8 cellular contexts compared by ENCODE assay signal in the genomic region with DNA sequence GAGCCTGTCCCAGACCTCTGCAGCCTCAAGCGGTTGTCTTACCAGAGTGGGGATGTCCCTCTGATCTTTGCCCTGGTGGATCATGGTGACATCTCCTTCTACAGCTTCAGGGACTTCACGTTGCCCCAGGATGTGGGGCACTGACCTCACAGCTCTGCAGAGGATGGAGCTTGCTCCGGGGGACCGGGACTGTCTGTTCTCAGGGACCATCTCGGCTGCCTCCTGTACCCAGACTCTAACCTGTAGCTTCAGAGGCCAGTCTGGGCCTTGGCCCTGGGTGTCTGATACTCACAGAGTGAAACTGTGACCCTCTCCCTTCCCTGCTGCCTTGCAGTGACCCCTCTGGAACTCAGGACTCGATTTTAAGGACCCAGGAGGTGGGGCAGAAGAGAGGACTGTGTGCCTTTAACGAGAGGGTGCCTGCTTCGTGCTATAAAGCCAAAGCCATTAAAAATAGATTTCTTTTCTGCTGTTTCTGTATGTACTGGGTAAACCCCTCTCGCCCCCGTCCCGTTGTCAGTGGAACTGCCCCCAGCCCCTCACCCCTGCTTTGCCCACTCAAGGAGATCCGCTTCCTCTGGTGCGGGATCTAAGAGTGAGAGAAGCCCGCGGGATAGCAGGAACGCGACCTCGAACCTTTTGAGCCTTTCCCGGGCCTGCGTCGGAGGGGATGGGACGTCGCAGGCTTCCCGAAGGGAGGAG. TPM values are rescaled to one million over a fixed set of nuclear protein-coding genes. Genes with fewer than 3 reads are reported as not detected.
DNase-seq lines count a peak whose midpoint lies in the region; ATAC-seq, FAIRE-seq and TF ChIP-seq lines count a peak whose summit lies in the region.

No MANE protein-coding gene starts in this region.

- H3K4me2 ChIP-seq in PC-9 (peak overlapping the region; percentile 93), endothelial cell of umbilical vein (ENCODE audit: insufficient read depth, low read length) (peak overlapping the region; percentile 72), neural progenitor cell (peak overlapping the region; percentile 97)

- peaks cover 21% of the 10 kb centered on the region for H3K4me1 ChIP-seq in PC-9 (replicated peaks; ENCODE audit: insufficient read depth)
- peaks cover 7% of the 10 kb centered on the region for H3K4me1 ChIP-seq in endothelial cell of umbilical vein (ENCODE audit: control insufficient read depth, extremely low read depth, insufficient read depth, low read length)
- H3K4me1 ChIP-seq in neural progenitor cell: peaks cover 7% of the 10 kb centered on the region

- H3F3A ChIP-seq in PC-9 (ENCODE audit: insufficient read depth, low read depth): peaks cover 21% of the 10 kb centered on the region; the same call in 1 of the 2 replicates
- H3F3A ChIP-seq in neural progenitor cell (ENCODE audit: low read depth): peaks cover 33% of the 10 kb centered on the region

- POLR2A ChIA-PET in PC-9 (lab: Charles Lee; ENCODE audit: unreplicated experiment): interaction anchor here (0.8 to 2.5 kb wide), 2 partner anchors 25 to 256 kb away, joined by 31 to 35 read pairs; no protein-coding TSS in a partner anchor
- POLR2A ChIA-PET in endothelial cell of umbilical vein (lab: Charles Lee): no interaction called here

- H3K27ac ChIP-seq in PC-9 (no peak overlapping the region), endothelial cell of umbilical vein (ENCODE audit: insufficient read depth, low read depth, low read length) (no peak overlapping the region), neural progenitor cell (no peak overlapping the region)

- H2AFZ ChIP-seq in PC-9 (peak overlapping the region; percentile 99; the same call in 1 of the 2 replicates), endothelial cell of umbilical vein (ENCODE audit: low read depth, low read length) (peak overlapping the region; percentile 84), neural progenitor cell (replicated peaks) (peak overlapping the region; percentile 66)

- H3K79me2 ChIP-seq in PC-9 (ENCODE audit: low read depth) (peaks cover 30% of the 10 kb centered on the region), endothelial cell of umbilical vein (ENCODE audit: control insufficient read depth, insufficient read depth, low read length) (no peaks in the 10 kb centered on the region), neural progenitor cell (ENCODE audit: low read depth) (peaks cover 32% of the 10 kb centered on the region)

- CTCF ChIA-PET in PC-9 (lab: Charles Lee): interaction anchor here (0.6 to 0.7 kb wide), 5 partner anchors 110 to 1212 kb away, joined by 3 to 12 read pairs (median 3); a partner anchor contains a TSS
- CTCF ChIA-PET in endothelial cell of umbilical vein (lab: Charles Lee): interaction anchor here (1.5 to 1.8 kb wide), 2 partner anchors 8 to 17 kb away, joined by 6 to 13 read pairs; a partner anchor contains a TSS

- BruUV-seq in PC-9 (replicated peaks; lab: Mats Ljungman, UMichigan) (no TSS peak), endothelial cell of umbilical vein (replicated peaks; lab: Mats Ljungman, UMichigan) (no TSS peak)

- ATAC-seq in HG03175 (IDR thresholded peaks at IDR 0.05; ENCODE audit: unreplicated experiment) (no peak), GM18868 (IDR thresholded peaks at IDR 0.05; ENCODE audit: unreplicated experiment) (no peak)

- H3K9me3 Mint-ChIP-seq in CD14-positive monocyte: peaks cover 0 to 6% (median 0%) of the 10 kb centered on the region in 7 donors
- H3K9me3 Mint-ChIP-seq in neural progenitor cell: no peaks in the 10 kb centered on the region

- H3K27ac Mint-ChIP-seq in CD14-positive monocyte (peak overlapping the region in 1 of 7 donors; percentile 50), neural progenitor cell (no peak overlapping the region)

- H3K4me3 Mint-ChIP-seq in CD14-positive monocyte: peak overlapping the region; percentile 67 to 75
- H3K4me3 Mint-ChIP-seq in neural progenitor cell: peak overlapping the region; percentile 75

- H3K27me3 Mint-ChIP-seq in CD14-positive monocyte (ENCODE audit: low read depth in 3 of 3): peaks cover 14 to 25% (median 20%) of the 10 kb centered on the region in 3 donors
- H3K27me3 Mint-ChIP-seq in neural progenitor cell (ENCODE audit: insufficient read depth, low read depth): peaks cover 19% of the 10 kb centered on the region

- no peak overlapping the region for H3K9ac ChIP-seq in endothelial cell of umbilical vein (replicated peaks; ENCODE audit: extremely low read depth, insufficient read depth, low read length)
- H3K9ac ChIP-seq in neural progenitor cell: no peak overlapping the region

- peaks cover 17% of the 10 kb centered on the region for H3K4me1 Mint-ChIP-seq in CD14-positive monocyte
- H3K4me1 Mint-ChIP-seq in neural progenitor cell: peaks cover 12% of the 10 kb centered on the region

- peak; percentile 28 for FAIRE-seq in endothelial cell of umbilical vein (lab: Jason Lieb, UNC)

- H3K9me1 ChIP-seq in endothelial cell of umbilical vein (replicated peaks; ENCODE audit: control insufficient read depth, extremely low read depth, insufficient read depth, low read length): no peaks in the 10 kb centered on the region

- H3K36me3 Mint-ChIP-seq in CD14-positive monocyte: peaks cover 12 to 16% of the 10 kb centered on the region in 2 donors
- peaks cover 12% of the 10 kb centered on the region for H3K36me3 Mint-ChIP-seq in neural progenitor cell

- H3K27me3 ChIP-seq in PC-9 (ENCODE audit: insufficient read depth, low read depth) (no peaks in the 10 kb centered on the region), endothelial cell of umbilical vein (ENCODE audit: control insufficient read depth in 2 of 2, insufficient read depth in 2 of 2, low read length in 2 of 2) (no peaks in the 10 kb centered on the region), neural progenitor cell (no peaks in the 10 kb centered on the region)

- H3K9me3 ChIP-seq in PC-9 (ENCODE audit: insufficient read depth, low read depth) (no peaks in the 10 kb centered on the region), endothelial cell of umbilical vein (replicated peaks; ENCODE audit: control insufficient read depth, insufficient read depth, low read length) (no peaks in the 10 kb centered on the region), neural progenitor cell (ENCODE audit: low read depth) (no peaks in the 10 kb centered on the region)

- DNase-seq in CD14-positive monocyte (ENCODE audit: low spot score) (no peak), PC-9 (no peak), endothelial cell of umbilical vein (ENCODE audit: low read depth, low spot score) (no peak), neural progenitor cell (ENCODE audit: low spot score) (no peak), NK-92 (lab: John Stamatoyannopoulos, UW; ENCODE audit: unreplicated experiment) (no peak)
- DNase-seq in stimulated activated CD4-positive, alpha-beta T cell treated with anti-CD3 and anti-CD28 coated beads, Interleukin-4, amount 100 ng/mL, for 4 hours: no peak

- H3K36me3 ChIP-seq in PC-9 (ENCODE audit: low read depth): 0 out of 2 replicates have a peak, but pooled peaks cover 3% of the 10 kb centered on the region
- H3K36me3 ChIP-seq in endothelial cell of umbilical vein (ENCODE audit: control insufficient read depth in 2 of 2, extremely low read depth in 1 of 2, insufficient read depth in 2 of 2, low read length in 2 of 2): peaks cover 0 to 2% of the 10 kb centered on the region in 2 experiments
- no peaks in the 10 kb centered on the region for H3K36me3 ChIP-seq in neural progenitor cell

- dilution Hi-C loops in endothelial cell of umbilical vein (cut with MboI; ENCODE audit: extremely low pct_ligation_motif_present, low sequenced_read_pairs): no loop called here

- intact Hi-C loops in CD14-positive monocyte (cut with micrococcal nuclease): no loop called here
- intact Hi-C loops in PC-9 (cut with micrococcal nuclease; ENCODE audit: unreplicated experiment): loop anchor here (2.0 kb wide), 1 partner anchor 64 kb away; no protein-coding TSS in a partner anchor
- intact Hi-C loops in endothelial cell of umbilical vein (cut with micrococcal nuclease): loop anchor here (1.0 to 2.0 kb wide), 3 partner anchors 8 to 98 kb away; a partner anchor contains a TSS

- no peak for TF ChIP-seq POLR2A in endothelial cell of umbilical vein (IDR thresholded peaks at IDR 0.05; ENCODE audit: low read depth, low read length)

- TF ChIP-seq CTCF in CD14-positive monocyte (IDR thresholded peaks at IDR 0.05): no peak
- TF ChIP-seq CTCF in PC-9 (conservative IDR thresholded peaks at IDR 0.05): no peak
- no peak for TF ChIP-seq CTCF in endothelial cell of umbilical vein (IDR thresholded peaks at IDR 0.05; ENCODE audit: extremely low read depth in 1 of 2, insufficient read depth in 1 of 2, low read depth in 1 of 2, low read length in 2 of 2)
- no peak for TF ChIP-seq CTCF in neural progenitor cell (IDR thresholded peaks at IDR 0.05)

- H4K20me1 ChIP-seq in PC-9 (ENCODE audit: insufficient read depth) (no peaks in the 10 kb centered on the region; the same call in 1 of the 2 replicates), endothelial cell of umbilical vein (replicated peaks; ENCODE audit: control insufficient read depth, extremely low read depth, insufficient read depth, low read length) (no peaks in the 10 kb centered on the region), neural progenitor cell (ENCODE audit: low read depth) (peaks cover 35% of the 10 kb centered on the region)

- H3K4me3 ChIP-seq in PC-9: peak overlapping the region; percentile 100
- H3K4me3 ChIP-seq in endothelial cell of umbilical vein (replicated peaks in 1 of 3; ENCODE audit: insufficient read depth in 1 of 3, low read depth in 1 of 3, low read length in 3 of 3): peak overlapping the region in 2 of 3 experiments; percentile 39 to 52
- H3K4me3 ChIP-seq in neural progenitor cell: peak overlapping the region; percentile 87

- H3K9me2 ChIP-seq in PC-9 (ENCODE audit: insufficient read depth): no peaks in the 10 kb centered on the region

RNA-seq across cellular contexts. Expression of a gene that starts 1.1 kb away (rescaled TPM):
- polyA plus RNA-seq in CD14-positive monocyte (1 to 10 TPM; 4.8 to 7.5 TPM), endothelial cell of umbilical vein (5.3 and 6.1 TPM in 2 replicates)
- total RNA-seq in PC-9 (2021) (138 and 156 TPM in 2 replicates), endothelial cell of umbilical vein (5.4 and 5.8 TPM in 2 replicates), neural progenitor cell (ENCODE audit: low replicate concordance) (16.6 and 60.2 TPM in 2 replicates)
- polyA plus RNA-seq in endothelial cell of umbilical vein (2011; cell fraction: cytosol; rRNA removed): 2.6 and 2.8 TPM in 2 replicates
- polyA plus RNA-seq in endothelial cell of umbilical vein (2011; cell fraction: nucleus; rRNA removed): 8.0 and 9.6 TPM in 2 replicates
- polyA plus RNA-seq in endothelial cell of umbilical vein (2012): 1.4 and 3.9 TPM in 2 replicates
- polyA minus RNA-seq in endothelial cell of umbilical vein: 2.3 and 2.7 TPM in 2 replicates
- 23.6 TPM for polyA minus RNA-seq in endothelial cell of umbilical vein (2011; cell fraction: cytosol; rRNA and poly(A)+ RNA removed)
- 2.5 and 4.7 TPM in 2 replicates for polyA minus RNA-seq in endothelial cell of umbilical vein (2011; cell fraction: nucleus; rRNA and poly(A)+ RNA removed)

RNA-seq across cellular contexts. Expression of a gene that starts 8.1 kb away (rescaled TPM):
- polyA plus RNA-seq in CD14-positive monocyte (10 to 100 TPM; 11.8 to 13.6 TPM), endothelial cell of umbilical vein (26.3 and 28.8 TPM in 2 replicates)
- total RNA-seq in PC-9 (2021) (42.6 and 45.1 TPM in 2 replicates), endothelial cell of umbilical vein (16.7 and 22.3 TPM in 2 replicates), neural progenitor cell (ENCODE audit: low replicate concordance) (20.5 and 47.8 TPM in 2 replicates)
- polyA plus RNA-seq in endothelial cell of umbilical vein (2011; cell fraction: cytosol; rRNA removed): 19.9 and 20.0 TPM in 2 replicates
- polyA plus RNA-seq in endothelial cell of umbilical vein (2011; cell fraction: nucleus; rRNA removed): 37.0 and 40.3 TPM in 2 replicates
- 17.6 and 22.3 TPM in 2 replicates for polyA plus RNA-seq in endothelial cell of umbilical vein (2012)
- polyA minus RNA-seq in endothelial cell of umbilical vein: 16.9 and 28.6 TPM in 2 replicates
- polyA minus RNA-seq in endothelial cell of umbilical vein (2011; cell fraction: cytosol; rRNA and poly(A)+ RNA removed): 18.0 TPM
- polyA minus RNA-seq in endothelial cell of umbilical vein (2011; cell fraction: nucleus; rRNA and poly(A)+ RNA removed): 6.7 and 11.5 TPM in 2 replicates

RNA-seq across cellular contexts. Expression of a gene that starts 9.1 kb away (rescaled TPM):
- polyA plus RNA-seq in CD14-positive monocyte: not detected
- total RNA-seq in PC-9 (2021): 24.4 and 25.4 TPM in 2 replicates
- total RNA-seq in endothelial cell of umbilical vein: 34.6 and 37.6 TPM in 2 replicates
- polyA plus RNA-seq in endothelial cell of umbilical vein: 10.6 and 13.0 TPM in 2 replicates
- 8.2 and 9.8 TPM in 2 replicates for polyA plus RNA-seq in endothelial cell of umbilical vein (2011; cell fraction: cytosol; rRNA removed)
- polyA plus RNA-seq in endothelial cell of umbilical vein (2011; cell fraction: nucleus; rRNA removed): 24.7 and 30.9 TPM in 2 replicates
- 12.8 and 16.5 TPM in 2 replicates for polyA plus RNA-seq in endothelial cell of umbilical vein (2012)
- polyA minus RNA-seq in endothelial cell of umbilical vein: 12.5 and 21.0 TPM in 2 replicates
- 12.1 TPM for polyA minus RNA-seq in endothelial cell of umbilical vein (2011; cell fraction: cytosol; rRNA and poly(A)+ RNA removed)
- polyA minus RNA-seq in endothelial cell of umbilical vein (2011; cell fraction: nucleus; rRNA and poly(A)+ RNA removed): 15.2 and 18.1 TPM in 2 replicates
- 5.7 and 12.6 TPM in 2 replicates for total RNA-seq in neural progenitor cell (ENCODE audit: low replicate concordance)

Comparison
In these comparisons a context has a peak if more than half of its experiments do, and no peak if none do; other contexts are left out.
1. H3K4me3 ChIP-seq: peak in every context shown above with its lines; median percentile 100 in PC-9; 87 in neural progenitor cell; 46 in endothelial cell of umbilical vein.
2. intact Hi-C loops: an anchor here in PC-9 (2.0 kb wide) and endothelial cell of umbilical vein (1.0 to 2.0 kb wide); none called in CD14-positive monocyte.